In genomic region chr20:56414842-56415765, GRCh38 we compare ENCODE assay signal across 1 cellular context.
TF ChIP-seq lines count a peak whose summit lies in the region.

No MANE protein-coding gene starts in this region.

TF ChIP-seq in K562, 482 proteins besides CTCF, POLR2A, EP300 and RAD21 (continues in another document):
- TF ChIP-seq GABPA (tag; conservative IDR thresholded peaks at IDR 0.05; ENCODE audit: low read depth) = no peak
- peak; percentile 14; the same call in 1 of the 2 replicates for TF ChIP-seq SUPT5H (IDR thresholded peaks at IDR 0.05)
- 0 out of 2 replicates have a peak, but pooled peaks have one; percentile 26 for TF ChIP-seq NCOA1 (IDR thresholded peaks at IDR 0.05; ENCODE audit: low read depth)
- TF ChIP-seq EGR1 (conservative IDR thresholded peaks at IDR 0.05) = peak; percentile 100
- TF ChIP-seq CBX5 (IDR thresholded peaks at IDR 0.05; ENCODE audit: borderline replicate concordance, low read depth) = no peak
- TF ChIP-seq TAF9B (IDR thresholded peaks at IDR 0.05; ENCODE audit: partially characterized antibody) = peak; percentile 54
- TF ChIP-seq MECOM (CRISPR knock-in tag; IDR thresholded peaks at IDR 0.05) = 0 out of 2 replicates have a peak, but pooled peaks have one; percentile 21
- TF ChIP-seq POLR2AphosphoS5 (IDR thresholded peaks at IDR 0.05; ENCODE audit: control insufficient read depth, insufficient read depth, low read depth, low read length) = 0 out of 2 replicates have a peak, but pooled peaks have one; percentile 28
- no peak for TF ChIP-seq HIVEP1 (CRISPR knock-in tag; IDR thresholded peaks at IDR 0.05)
- TF ChIP-seq SIN3A (IDR thresholded peaks at IDR 0.05; ENCODE audit: borderline replicate concordance in 2 of 2, control insufficient read depth in 1 of 2, low read depth in 2 of 2, low read length in 2 of 2) = peak in 1 of 2 experiments; percentile 24; a peak in 1 of 4 replicates
- no peak for TF ChIP-seq TCF7 (IDR thresholded peaks at IDR 0.05; ENCODE audit: borderline replicate concordance)
- peak; percentile 79 for TF ChIP-seq MEIS2 (IDR thresholded peaks at IDR 0.05; ENCODE audit: partially characterized antibody)
- TF ChIP-seq BACH1 (tag; IDR thresholded peaks at IDR 0.05) = no peak
- peak; percentile 46 for TF ChIP-seq MAFG (tag; conservative IDR thresholded peaks at IDR 0.05)
- TF ChIP-seq PPARD (CRISPR knock-in tag; IDR thresholded peaks at IDR 0.05) = no peak
- no peak for TF ChIP-seq ZNF3 (CRISPR knock-in tag; IDR thresholded peaks at IDR 0.05)
- peak; percentile 38; the same call in 1 of the 2 replicates for TF ChIP-seq SOX6 (IDR thresholded peaks at IDR 0.05)
- peak; percentile 85 for TF ChIP-seq CTBP1 (IDR thresholded peaks at IDR 0.05; ENCODE audit: borderline replicate concordance)
- peak; percentile 82 for TF ChIP-seq NFE2 (IDR thresholded peaks at IDR 0.05; ENCODE audit: low read depth)
- TF ChIP-seq, protein P1, sequence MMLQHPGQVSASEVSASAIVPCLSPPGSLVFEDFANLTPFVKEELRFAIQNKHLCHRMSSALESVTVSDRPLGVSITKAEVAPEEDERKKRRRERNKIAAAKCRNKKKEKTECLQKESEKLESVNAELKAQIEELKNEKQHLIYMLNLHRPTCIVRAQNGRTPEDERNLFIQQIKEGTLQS (IDR thresholded peaks at IDR 0.05) = peak; percentile 59
- TF ChIP-seq, protein P1 (CRISPR knock-in tag; conservative IDR thresholded peaks at IDR 0.05) = no peak
- no peak for TF ChIP-seq ARID2 (IDR thresholded peaks at IDR 0.05)
- TF ChIP-seq, protein P2, sequence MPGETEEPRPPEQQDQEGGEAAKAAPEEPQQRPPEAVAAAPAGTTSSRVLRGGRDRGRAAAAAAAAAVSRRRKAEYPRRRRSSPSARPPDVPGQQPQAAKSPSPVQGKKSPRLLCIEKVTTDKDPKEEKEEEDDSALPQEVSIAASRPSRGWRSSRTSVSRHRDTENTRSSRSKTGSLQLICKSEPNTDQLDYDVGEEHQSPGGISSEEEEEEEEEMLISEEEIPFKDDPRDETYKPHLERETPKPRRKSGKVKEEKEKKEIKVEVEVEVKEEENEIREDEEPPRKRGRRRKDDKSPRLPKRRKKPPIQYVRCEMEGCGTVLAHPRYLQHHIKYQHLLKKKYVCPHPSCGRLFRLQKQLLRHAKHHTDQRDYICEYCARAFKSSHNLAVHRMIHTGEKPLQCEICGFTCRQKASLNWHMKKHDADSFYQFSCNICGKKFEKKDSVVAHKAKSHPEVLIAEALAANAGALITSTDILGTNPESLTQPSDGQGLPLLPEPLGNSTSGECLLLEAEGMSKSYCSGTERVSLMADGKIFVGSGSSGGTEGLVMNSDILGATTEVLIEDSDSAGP (CRISPR knock-in tag; IDR thresholded peaks at IDR 0.05) = 0 out of 2 replicates have a peak, but pooled peaks have one; percentile 28
- no peak for TF ChIP-seq YY1 (IDR thresholded peaks at IDR 0.05; ENCODE audit: borderline replicate concordance in 1 of 3, control insufficient read depth in 1 of 3, extremely low read depth in 1 of 3, insufficient read depth in 3 of 3, insufficient read length in 1 of 3, insufficient replicate concordance in 2 of 3, low read depth in 1 of 3, low read length in 2 of 3)
- no peak for TF ChIP-seq HNRNPLL (IDR thresholded peaks at IDR 0.05; ENCODE audit: low read depth, low read length, poor library complexity, severe bottlenecking)
- TF ChIP-seq ETV6 (IDR thresholded peaks at IDR 0.05; ENCODE audit: borderline replicate concordance in 1 of 2, low read depth in 2 of 2, low read length in 1 of 2) = 0 out of 4 replicates have a peak, but pooled peaks of 1 of the 2 experiments have one; percentile 30
- no peak for TF ChIP-seq ETV6 (CRISPR knock-in tag; IDR thresholded peaks at IDR 0.05; ENCODE audit: borderline replicate concordance)
- 0 out of 2 replicates have a peak, but pooled peaks have one; percentile 73 for TF ChIP-seq ATF7 (IDR thresholded peaks at IDR 0.05)
- TF ChIP-seq CBX3 (IDR thresholded peaks at IDR 0.05; ENCODE audit: borderline replicate concordance in 1 of 2, low read length in 2 of 2) = 0 out of 3 replicates have a peak, but pooled peaks of 1 of the 2 experiments have one; percentile 19
- TF ChIP-seq ZFX (CRISPR knock-in tag; IDR thresholded peaks at IDR 0.05) = peak; percentile 60
- TF ChIP-seq, protein P3, sequence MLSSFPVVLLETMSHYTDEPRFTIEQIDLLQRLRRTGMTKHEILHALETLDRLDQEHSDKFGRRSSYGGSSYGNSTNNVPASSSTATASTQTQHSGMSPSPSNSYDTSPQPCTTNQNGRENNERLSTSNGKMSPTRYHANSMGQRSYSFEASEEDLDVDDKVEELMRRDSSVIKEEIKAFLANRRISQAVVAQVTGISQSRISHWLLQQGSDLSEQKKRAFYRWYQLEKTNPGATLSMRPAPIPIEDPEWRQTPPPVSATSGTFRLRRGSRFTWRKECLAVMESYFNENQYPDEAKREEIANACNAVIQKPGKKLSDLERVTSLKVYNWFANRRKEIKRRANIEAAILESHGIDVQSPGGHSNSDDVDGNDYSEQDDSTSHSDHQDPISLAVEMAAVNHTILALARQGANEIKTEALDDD (IDR thresholded peaks at IDR 0.05) = peak; percentile 75; the same call in 1 of the 2 replicates
- TF ChIP-seq ATF1 (CRISPR knock-in tag; IDR thresholded peaks at IDR 0.05) = no peak
- TF ChIP-seq ATF1 (tag; IDR thresholded peaks at IDR 0.05) = peak; percentile 79
- no peak for TF ChIP-seq TRIM25 (IDR thresholded peaks at IDR 0.05; ENCODE audit: borderline replicate concordance)
- TF ChIP-seq SMAD2 (IDR thresholded peaks at IDR 0.05; ENCODE audit: low read depth, low read length) = no peak
- no peak for TF ChIP-seq CUX1 (CRISPR knock-in tag; IDR thresholded peaks at IDR 0.05)
- peak; percentile 45; the same call in 1 of the 2 replicates for TF ChIP-seq HDAC2 (IDR thresholded peaks at IDR 0.05)
- TF ChIP-seq TOE1 (IDR thresholded peaks at IDR 0.05; ENCODE audit: borderline replicate concordance) = no peak
- no peak for TF ChIP-seq TOE1 (CRISPR knock-in tag; IDR thresholded peaks at IDR 0.05; ENCODE audit: borderline replicate concordance, low read depth)
- TF ChIP-seq CREM (IDR thresholded peaks at IDR 0.05; ENCODE audit: low read depth) = peak; percentile 88
- no peak for TF ChIP-seq ELF4 (CRISPR knock-in tag; IDR thresholded peaks at IDR 0.05)
- TF ChIP-seq CXXC5 (CRISPR knock-in tag; IDR thresholded peaks at IDR 0.05) = peak; percentile 42; the same call in 1 of the 2 replicates
- TF ChIP-seq ARID1B (IDR thresholded peaks at IDR 0.05) = peak; percentile 60
- 0 out of 2 replicates have a peak, but pooled peaks have one; percentile 13 for TF ChIP-seq EP400 (IDR thresholded peaks at IDR 0.05)
- no peak for TF ChIP-seq RBM22 (IDR thresholded peaks at IDR 0.05; ENCODE audit: low read depth, low read length, poor library complexity, severe bottlenecking)
- TF ChIP-seq ZEB2 (IDR thresholded peaks at IDR 0.05) = 0 out of 2 replicates have a peak, but pooled peaks have one; percentile 39
- no peak for TF ChIP-seq PBX2 (CRISPR knock-in tag; IDR thresholded peaks at IDR 0.05; ENCODE audit: low read depth)
- peak; percentile 70 for TF ChIP-seq PBX2 (tag; conservative IDR thresholded peaks at IDR 0.05; ENCODE audit: low read depth)
- TF ChIP-seq CREB1 (IDR thresholded peaks at IDR 0.05) = peak; percentile 61
- no peak for TF ChIP-seq CREB1 (CRISPR knock-in tag; IDR thresholded peaks at IDR 0.05)
- no peak for TF ChIP-seq POLR2AphosphoS2 (IDR thresholded peaks at IDR 0.05; ENCODE audit: low read length)
- no peak for TF ChIP-seq SMAD1 (IDR thresholded peaks at IDR 0.05; ENCODE audit: low read depth, low read length, partially characterized antibody)
- peak; percentile 30; the same call in 1 of the 2 replicates for TF ChIP-seq CEBPB (tag; IDR thresholded peaks at IDR 0.05)
- TF ChIP-seq LCOR (CRISPR knock-in tag; IDR thresholded peaks at IDR 0.05) = 0 out of 2 replicates have a peak, but pooled peaks have one; percentile 58
- TF ChIP-seq DMBX1 (CRISPR knock-in tag; IDR thresholded peaks at IDR 0.05; ENCODE audit: borderline replicate concordance) = 0 out of 2 replicates have a peak, but pooled peaks have one; percentile 18
